1 cellular context compared by ENCODE assay signal in genomic region chr11:86726118-86726748, GRCh38.
A peak's percentile ranks its signal among the peaks of the same experiment; 100 is the strongest.
TF ChIP-seq lines count a peak whose summit lies in the region.

No MANE protein-coding gene starts in this region.

TF ChIP-seq in SK-N-SH, 30 proteins besides CTCF, POLR2A, EP300 and RAD21 (continued from another document):
- TF ChIP-seq ZBTB33 (IDR thresholded peaks at IDR 0.05; ENCODE audit: borderline replicate concordance, low read depth) (no peak), PBX3 (IDR thresholded peaks at IDR 0.05) (no peak), GABPA (IDR thresholded peaks at IDR 0.05; ENCODE audit: low read depth) (no peak), FOXM1 (IDR thresholded peaks at IDR 0.05; ENCODE audit: low read depth) (no peak), TEAD4 (IDR thresholded peaks at IDR 0.05; ENCODE audit: borderline replicate concordance, insufficient read depth) (0 out of 2 replicates have a peak, but pooled peaks have one; percentile 38), RXRA (IDR thresholded peaks at IDR 0.05; ENCODE audit: borderline replicate concordance, low read depth) (no peak), FOSL2 (IDR thresholded peaks at IDR 0.05; ENCODE audit: borderline replicate concordance, low read depth) (peak; percentile 29; the same call in 1 of the 2 replicates), TCF12 (IDR thresholded peaks at IDR 0.05) (peak; percentile 48), MAX (IDR thresholded peaks at IDR 0.05; ENCODE audit: low read depth) (no peak), SMC3 (IDR thresholded peaks at IDR 0.05; ENCODE audit: low read depth, low read length) (no peak), NFIC (IDR thresholded peaks at IDR 0.05; ENCODE audit: borderline replicate concordance) (0 out of 2 replicates have a peak, but pooled peaks have one; percentile 4), CHD2 (IDR thresholded peaks at IDR 0.05; ENCODE audit: low read length, partially characterized antibody) (no peak), POLR2AphosphoS5 (IDR thresholded peaks at IDR 0.05; ENCODE audit: low read depth, low read length) (no peak), JUND (IDR thresholded peaks at IDR 0.05) (peak; percentile 33; the same call in 1 of the 2 replicates), EZH2phosphoT487 (IDR thresholded peaks at IDR 0.05; ENCODE audit: borderline replicate concordance, low read depth) (no peak), SIN3A (IDR thresholded peaks at IDR 0.05; ENCODE audit: borderline replicate concordance, low read depth, low read length) (no peak), MXI1 (IDR thresholded peaks at IDR 0.05; ENCODE audit: low read depth, low read length) (no peak), MEF2A (IDR thresholded peaks at IDR 0.05; ENCODE audit: borderline replicate concordance, low read depth) (no peak)
